In the genomic region with DNA sequence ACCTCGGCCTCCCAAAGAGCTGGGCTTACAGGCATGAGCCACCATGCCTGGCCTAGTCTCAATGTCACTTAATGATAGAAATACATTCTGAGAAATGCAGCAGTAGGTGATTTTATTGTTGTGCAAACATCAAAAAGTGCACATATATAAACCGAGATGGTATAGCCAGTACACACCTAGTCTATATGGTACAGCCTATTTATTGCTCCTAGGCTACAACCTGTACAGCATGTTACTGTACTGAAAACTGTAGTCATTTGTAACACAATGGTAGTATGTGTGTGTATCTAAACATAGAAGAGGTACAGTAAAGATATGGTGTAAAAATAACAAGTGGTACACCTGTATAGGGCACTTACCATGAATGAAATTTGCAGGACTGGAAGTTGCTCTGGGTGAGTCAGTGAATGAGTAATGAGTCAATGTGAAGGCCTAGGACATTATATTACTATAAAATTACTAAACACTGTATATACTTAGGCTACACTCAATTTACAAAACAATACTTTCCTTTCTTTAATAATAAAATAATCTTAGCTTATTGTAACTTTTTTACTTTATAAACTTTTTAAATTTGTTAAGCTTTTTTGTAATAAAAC, we compare ENCODE assay signal across 19 cellular contexts.
DNase-seq lines count a peak whose midpoint lies in the region; ATAC-seq, FAIRE-seq and TF ChIP-seq lines count a peak whose summit lies in the region.
"Had no signal": no experiment of that assay in that cellular context is flagged by ENCODE, and none has a peak within 500 bp of the region (broad histone marks: within the 10 kb centered on the region; RNA-seq: fewer than 3 reads in every experiment).

No MANE protein-coding gene starts in this region.

- H3K9me3 ChIP-seq in smooth muscle cell (replicated peaks; ENCODE audit: low read depth) = peaks cover 7% of the 10 kb centered on the region
- H3K9me3 ChIP-seq: MG63, tibial artery had no signal

- no peaks in the 10 kb centered on the region for H3K79me2 ChIP-seq in smooth muscle cell (ENCODE audit: low read depth)

- H3K4me1 ChIP-seq in smooth muscle cell (ENCODE audit: low read depth) = no peaks in the 10 kb centered on the region
- H3K4me1 ChIP-seq: heart left ventricle, tibial artery had no signal

- WGBS in smooth muscle cell (ENCODE audit: low lambda C conversion rate) = 93% methylated on average over 2 of the region's 2 CpGs

- ATAC-seq in GM21619 (IDR thresholded peaks at IDR 0.05; ENCODE audit: unreplicated experiment) = no peak
- ATAC-seq: heart left ventricle; naive thymus-derived CD4-positive, alpha-beta T cell; stimulated activated naive CD8-positive, alpha-beta T cell treated with anti-CD3 and anti-CD28 coated beads, Interleukin-15, Interleukin-2, amounts not matched to agents 100 U/mL and 50 U/mL, for 24 hours; T-cell had no signal

- H2AFZ ChIP-seq in smooth muscle cell (ENCODE audit: low read depth) = no peak overlapping the region

- H3K4me2 ChIP-seq in smooth muscle cell = no peak overlapping the region

- no peaks in the 10 kb centered on the region for H3F3A ChIP-seq in smooth muscle cell (ENCODE audit: low read depth)

- H3K27me3 ChIP-seq in smooth muscle cell (ENCODE audit: low read depth) = no peaks in the 10 kb centered on the region
- H3K27me3 ChIP-seq: heart left ventricle, MG63, tibial artery had no signal

- no peak for TF ChIP-seq POLR2A in H54 (IDR thresholded peaks at IDR 0.05; ENCODE audit: low read depth, low read length)

- TF ChIP-seq CTCF in smooth muscle cell (IDR thresholded peaks at IDR 0.05; ENCODE audit: borderline replicate concordance, insufficient read depth, poor library complexity, severe bottlenecking) = no peak

- H4K20me1 ChIP-seq in smooth muscle cell (ENCODE audit: low read depth) = no peaks in the 10 kb centered on the region

- H3K36me3 ChIP-seq in smooth muscle cell (ENCODE audit: low read depth) = no peaks in the 10 kb centered on the region
- H3K36me3 ChIP-seq: heart left ventricle, MG63, tibial artery had no signal

- no peak for DNase-seq in H54 (ENCODE audit: insufficient read length, low spot score)
- peak; percentile 15 for DNase-seq in RPMI7951 (ENCODE audit: low read depth)
- DNase-seq in epithelial cell of prostate (ENCODE audit: low read depth, low spot score) = peak; percentile 16
- DNase-seq in smooth muscle cell (lab: John Stamatoyannopoulos, UW; ENCODE audit: unreplicated experiment) = no peak
- no peak for DNase-seq in NCI-H82 treated with DMSO at 0.1 percent for 48 hours (lab: John Stamatoyannopoulos, UW; ENCODE audit: unreplicated experiment)
- no peak for DNase-seq in OCI-M2 (lab: John Stamatoyannopoulos, UW; ENCODE audit: unreplicated experiment)
- DNase-seq: amygdala; effector CD4-positive, alpha-beta T cell; GF-D8; GOT3; heart left ventricle; MG63; naive thymus-derived CD4-positive, alpha-beta T cell; NCI-H1694; stimulated activated CD4-positive, alpha-beta T cell treated with anti-CD3 and anti-CD28 coated beads, Interleukin-2, amount 100 ng/mL, for 24 hours; stimulated activated naive CD8-positive, alpha-beta T cell treated with anti-CD3 and anti-CD28 coated beads, Interleukin-15, Interleukin-2, amounts not matched to agents 100 U/mL and 50 U/mL, for 24 hours; T-cell; tibial artery had no signal

- no peak overlapping the region for H3K4me3 ChIP-seq in smooth muscle cell
- H3K4me3 ChIP-seq: heart left ventricle, MG63, tibial artery had no signal

- peak; percentile 11 for FAIRE-seq in H54 (lab: Jason Lieb, UNC)

- peak overlapping the region; percentile 79 for H3K27ac ChIP-seq in epithelial cell of prostate
- H3K27ac ChIP-seq in smooth muscle cell (ENCODE audit: low read depth) = peak overlapping the region; percentile 78
- H3K27ac ChIP-seq: heart left ventricle, tibial artery had no signal

- no peak overlapping the region for H3K9ac ChIP-seq in smooth muscle cell (ENCODE audit: low read depth)

Comparison
In these comparisons a context has a peak if more than half of its experiments do, and no peak if none do; other contexts are left out.
1. DNase-seq: peak in RPMI7951 (single experiment) and epithelial cell of prostate (single experiment); none in H54 (single experiment), smooth muscle cell (single experiment), NCI-H82 treated with DMSO at 0.1 percent for 48 hours (single experiment) and OCI-M2 (single experiment).